In the genomic region with DNA sequence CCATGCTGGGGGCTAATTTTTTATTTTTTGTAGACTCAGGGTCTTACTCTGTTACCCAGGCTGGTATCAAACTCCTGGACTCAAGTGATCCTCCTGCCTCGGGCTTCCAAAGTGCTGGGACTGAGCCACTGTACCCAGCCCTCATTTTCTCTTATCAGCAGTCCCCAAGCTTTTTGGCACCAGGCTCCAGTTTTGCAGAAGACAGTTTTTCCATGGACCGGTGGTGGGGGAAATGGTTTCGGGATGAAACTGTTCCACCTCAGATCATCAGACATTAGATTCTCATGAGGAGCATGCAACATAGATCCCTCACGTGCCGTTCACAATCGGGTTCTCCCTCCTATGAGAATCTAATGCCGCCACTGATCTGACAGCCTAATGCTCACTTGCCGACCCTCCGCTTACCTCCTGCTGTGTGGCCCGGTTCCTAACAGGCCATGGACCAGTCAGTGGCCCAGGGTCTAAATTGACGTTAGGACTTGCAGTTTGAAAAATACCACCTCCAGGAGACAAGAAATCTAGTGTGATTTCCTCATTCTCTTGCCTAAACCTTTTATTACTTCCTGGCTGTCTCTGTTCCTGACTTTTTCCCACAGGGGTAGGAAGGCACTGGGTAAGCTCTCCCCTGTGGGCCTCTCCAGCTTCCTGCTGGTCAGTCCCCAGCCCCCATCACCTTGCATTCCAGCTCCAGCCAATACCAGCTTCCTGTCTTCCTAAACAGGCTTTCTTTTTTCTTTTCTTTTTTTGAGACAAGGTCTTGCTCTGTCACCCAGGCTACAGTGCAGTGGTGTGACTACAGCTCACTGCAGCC, we compare ENCODE assay signal across 1 cellular context.
TF ChIP-seq lines count a peak whose summit lies in the region.

No MANE protein-coding gene starts in this region.

TF ChIP-seq in HepG2, 621 proteins besides CTCF, POLR2A, EP300 and RAD21 (continued from another document and continues in another):
- TF ChIP-seq, protein P1, sequence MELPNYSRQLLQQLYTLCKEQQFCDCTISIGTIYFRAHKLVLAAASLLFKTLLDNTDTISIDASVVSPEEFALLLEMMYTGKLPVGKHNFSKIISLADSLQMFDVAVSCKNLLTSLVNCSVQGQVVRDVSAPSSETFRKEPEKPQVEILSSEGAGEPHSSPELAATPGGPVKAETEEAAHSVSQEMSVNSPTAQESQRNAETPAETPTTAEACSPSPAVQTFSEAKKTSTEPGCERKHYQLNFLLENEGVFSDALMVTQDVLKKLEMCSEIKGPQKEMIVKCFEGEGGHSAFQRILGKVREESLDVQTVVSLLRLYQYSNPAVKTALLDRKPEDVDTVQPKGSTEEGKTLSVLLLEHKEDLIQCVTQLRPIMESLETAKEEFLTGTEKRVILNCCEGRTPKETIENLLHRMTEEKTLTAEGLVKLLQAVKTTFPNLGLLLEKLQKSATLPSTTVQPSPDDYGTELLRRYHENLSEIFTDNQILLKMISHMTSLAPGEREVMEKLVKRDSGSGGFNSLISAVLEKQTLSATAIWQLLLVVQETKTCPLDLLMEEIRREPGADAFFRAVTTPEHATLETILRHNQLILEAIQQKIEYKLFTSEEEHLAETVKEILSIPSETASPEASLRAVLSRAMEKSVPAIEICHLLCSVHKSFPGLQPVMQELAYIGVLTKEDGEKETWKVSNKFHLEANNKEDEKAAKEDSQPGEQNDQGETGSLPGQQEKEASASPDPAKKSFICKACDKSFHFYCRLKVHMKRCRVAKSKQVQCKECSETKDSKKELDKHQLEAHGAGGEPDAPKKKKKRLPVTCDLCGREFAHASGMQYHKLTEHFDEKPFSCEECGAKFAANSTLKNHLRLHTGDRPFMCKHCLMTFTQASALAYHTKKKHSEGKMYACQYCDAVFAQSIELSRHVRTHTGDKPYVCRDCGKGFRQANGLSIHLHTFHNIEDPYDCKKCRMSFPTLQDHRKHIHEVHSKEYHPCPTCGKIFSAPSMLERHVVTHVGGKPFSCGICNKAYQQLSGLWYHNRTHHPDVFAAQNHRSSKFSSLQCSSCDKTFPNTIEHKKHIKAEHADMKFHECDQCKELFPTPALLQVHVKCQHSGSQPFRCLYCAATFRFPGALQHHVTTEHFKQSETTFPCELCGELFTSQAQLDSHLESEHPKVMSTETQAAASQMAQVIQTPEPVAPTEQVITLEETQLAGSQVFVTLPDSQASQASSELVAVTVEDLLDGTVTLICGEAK (IDR thresholded peaks at IDR 0.05), result no peak
- TF ChIP-seq, protein P1 (CRISPR knock-in tag; IDR thresholded peaks at IDR 0.05), result no peak
- TF ChIP-seq ZBTB7A (CRISPR knock-in tag; IDR thresholded peaks at IDR 0.05) (0 out of 2 replicates have a peak, but pooled peaks have one; percentile 43), EEA1 (CRISPR knock-in tag; IDR thresholded peaks at IDR 0.05; ENCODE audit: borderline replicate concordance) (no peak), ZNF44 (CRISPR knock-in tag; IDR thresholded peaks at IDR 0.05) (no peak), ZSCAN31 (CRISPR knock-in tag; IDR thresholded peaks at IDR 0.05; ENCODE audit: low read depth) (peak; percentile 49; the same call in 1 of the 2 replicates), IRX3 (CRISPR knock-in tag; IDR thresholded peaks at IDR 0.05; ENCODE audit: borderline replicate concordance, low read depth) (no peak), ZNF136 (CRISPR knock-in tag; IDR thresholded peaks at IDR 0.05; ENCODE audit: low read depth) (no peak), FOXO1 (CRISPR knock-in tag; IDR thresholded peaks at IDR 0.05) (no peak), SOX5 (CRISPR knock-in tag; IDR thresholded peaks at IDR 0.05; ENCODE audit: borderline replicate concordance) (peak; percentile 51; the same call in 1 of the 2 replicates), ZNF674 (CRISPR knock-in tag; IDR thresholded peaks at IDR 0.05; ENCODE audit: low read depth) (no peak), ZNF879 (CRISPR knock-in tag; IDR thresholded peaks at IDR 0.05) (no peak), RCOR2 (CRISPR knock-in tag; IDR thresholded peaks at IDR 0.05) (no peak; the same call in 1 of the 2 replicates), ZNF83 (CRISPR knock-in tag; IDR thresholded peaks at IDR 0.05; ENCODE audit: borderline replicate concordance) (no peak), ETV5 (CRISPR knock-in tag; IDR thresholded peaks at IDR 0.05; ENCODE audit: borderline replicate concordance) (peak; percentile 95), CHD4 (IDR thresholded peaks at IDR 0.05; ENCODE audit: borderline replicate concordance, low read length) (no peak), BCL6 (CRISPR knock-in tag; IDR thresholded peaks at IDR 0.05) (0 out of 2 replicates have a peak, but pooled peaks have one; percentile 5), MYC (CRISPR knock-in tag; IDR thresholded peaks at IDR 0.05; ENCODE audit: borderline replicate concordance) (no peak; the same call in 1 of the 2 replicates), TP53 (CRISPR knock-in tag; conservative IDR thresholded peaks at IDR 0.05) (no peak), NCOA1 (CRISPR knock-in tag; IDR thresholded peaks at IDR 0.05) (no peak), NFATC3 (CRISPR knock-in tag; IDR thresholded peaks at IDR 0.05) (no peak), ZSCAN21 (CRISPR knock-in tag; IDR thresholded peaks at IDR 0.05; ENCODE audit: borderline replicate concordance) (no peak), CC2D1A (CRISPR knock-in tag; IDR thresholded peaks at IDR 0.05) (no peak)
- TF ChIP-seq, protein P2, sequence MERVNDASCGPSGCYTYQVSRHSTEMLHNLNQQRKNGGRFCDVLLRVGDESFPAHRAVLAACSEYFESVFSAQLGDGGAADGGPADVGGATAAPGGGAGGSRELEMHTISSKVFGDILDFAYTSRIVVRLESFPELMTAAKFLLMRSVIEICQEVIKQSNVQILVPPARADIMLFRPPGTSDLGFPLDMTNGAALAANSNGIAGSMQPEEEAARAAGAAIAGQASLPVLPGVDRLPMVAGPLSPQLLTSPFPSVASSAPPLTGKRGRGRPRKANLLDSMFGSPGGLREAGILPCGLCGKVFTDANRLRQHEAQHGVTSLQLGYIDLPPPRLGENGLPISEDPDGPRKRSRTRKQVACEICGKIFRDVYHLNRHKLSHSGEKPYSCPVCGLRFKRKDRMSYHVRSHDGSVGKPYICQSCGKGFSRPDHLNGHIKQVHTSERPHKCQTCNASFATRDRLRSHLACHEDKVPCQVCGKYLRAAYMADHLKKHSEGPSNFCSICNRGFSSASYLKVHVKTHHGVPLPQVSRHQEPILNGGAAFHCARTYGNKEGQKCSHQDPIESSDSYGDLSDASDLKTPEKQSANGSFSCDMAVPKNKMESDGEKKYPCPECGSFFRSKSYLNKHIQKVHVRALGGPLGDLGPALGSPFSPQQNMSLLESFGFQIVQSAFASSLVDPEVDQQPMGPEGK (CRISPR knock-in tag; IDR thresholded peaks at IDR 0.05), result peak; percentile 72
- TF ChIP-seq, protein P3, sequence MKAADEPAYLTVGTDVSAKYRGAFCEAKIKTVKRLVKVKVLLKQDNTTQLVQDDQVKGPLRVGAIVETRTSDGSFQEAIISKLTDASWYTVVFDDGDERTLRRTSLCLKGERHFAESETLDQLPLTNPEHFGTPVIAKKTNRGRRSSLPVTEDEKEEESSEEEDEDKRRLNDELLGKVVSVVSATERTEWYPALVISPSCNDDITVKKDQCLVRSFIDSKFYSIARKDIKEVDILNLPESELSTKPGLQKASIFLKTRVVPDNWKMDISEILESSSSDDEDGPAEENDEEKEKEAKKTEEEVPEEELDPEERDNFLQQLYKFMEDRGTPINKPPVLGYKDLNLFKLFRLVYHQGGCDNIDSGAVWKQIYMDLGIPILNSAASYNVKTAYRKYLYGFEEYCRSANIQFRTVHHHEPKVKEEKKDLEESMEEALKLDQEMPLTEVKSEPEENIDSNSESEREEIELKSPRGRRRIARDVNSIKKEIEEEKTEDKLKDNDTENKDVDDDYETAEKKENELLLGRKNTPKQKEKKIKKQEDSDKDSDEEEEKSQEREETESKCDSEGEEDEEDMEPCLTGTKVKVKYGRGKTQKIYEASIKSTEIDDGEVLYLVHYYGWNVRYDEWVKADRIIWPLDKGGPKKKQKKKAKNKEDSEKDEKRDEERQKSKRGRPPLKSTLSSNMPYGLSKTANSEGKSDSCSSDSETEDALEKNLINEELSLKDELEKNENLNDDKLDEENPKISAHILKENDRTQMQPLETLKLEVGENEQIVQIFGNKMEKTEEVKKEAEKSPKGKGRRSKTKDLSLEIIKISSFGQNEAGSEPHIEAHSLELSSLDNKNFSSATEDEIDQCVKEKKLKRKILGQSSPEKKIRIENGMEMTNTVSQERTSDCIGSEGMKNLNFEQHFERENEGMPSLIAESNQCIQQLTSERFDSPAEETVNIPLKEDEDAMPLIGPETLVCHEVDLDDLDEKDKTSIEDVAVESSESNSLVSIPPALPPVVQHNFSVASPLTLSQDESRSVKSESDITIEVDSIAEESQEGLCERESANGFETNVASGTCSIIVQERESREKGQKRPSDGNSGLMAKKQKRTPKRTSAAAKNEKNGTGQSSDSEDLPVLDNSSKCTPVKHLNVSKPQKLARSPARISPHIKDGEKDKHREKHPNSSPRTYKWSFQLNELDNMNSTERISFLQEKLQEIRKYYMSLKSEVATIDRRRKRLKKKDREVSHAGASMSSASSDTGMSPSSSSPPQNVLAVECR (CRISPR knock-in tag; IDR thresholded peaks at IDR 0.05; ENCODE audit: borderline replicate concordance), result peak; percentile 26; the same call in 1 of the 2 replicates
- TF ChIP-seq, protein P4, sequence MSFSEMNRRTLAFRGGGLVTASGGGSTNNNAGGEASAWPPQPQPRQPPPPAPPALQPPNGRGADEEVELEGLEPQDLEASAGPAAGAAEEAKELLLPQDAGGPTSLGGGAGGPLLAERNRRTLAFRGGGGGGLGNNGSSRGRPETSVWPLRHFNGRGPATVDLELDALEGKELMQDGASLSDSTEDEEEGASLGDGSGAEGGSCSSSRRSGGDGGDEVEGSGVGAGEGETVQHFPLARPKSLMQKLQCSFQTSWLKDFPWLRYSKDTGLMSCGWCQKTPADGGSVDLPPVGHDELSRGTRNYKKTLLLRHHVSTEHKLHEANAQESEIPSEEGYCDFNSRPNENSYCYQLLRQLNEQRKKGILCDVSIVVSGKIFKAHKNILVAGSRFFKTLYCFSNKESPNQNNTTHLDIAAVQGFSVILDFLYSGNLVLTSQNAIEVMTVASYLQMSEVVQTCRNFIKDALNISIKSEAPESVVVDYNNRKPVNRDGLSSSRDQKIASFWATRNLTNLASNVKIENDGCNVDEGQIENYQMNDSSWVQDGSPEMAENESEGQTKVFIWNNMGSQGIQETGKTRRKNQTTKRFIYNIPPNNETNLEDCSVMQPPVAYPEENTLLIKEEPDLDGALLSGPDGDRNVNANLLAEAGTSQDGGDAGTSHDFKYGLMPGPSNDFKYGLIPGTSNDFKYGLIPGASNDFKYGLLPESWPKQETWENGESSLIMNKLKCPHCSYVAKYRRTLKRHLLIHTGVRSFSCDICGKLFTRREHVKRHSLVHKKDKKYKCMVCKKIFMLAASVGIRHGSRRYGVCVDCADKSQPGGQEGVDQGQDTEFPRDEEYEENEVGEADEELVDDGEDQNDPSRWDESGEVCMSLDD (CRISPR knock-in tag; IDR thresholded peaks at IDR 0.05; ENCODE audit: borderline replicate concordance), result no peak
- TF ChIP-seq, protein P5, sequence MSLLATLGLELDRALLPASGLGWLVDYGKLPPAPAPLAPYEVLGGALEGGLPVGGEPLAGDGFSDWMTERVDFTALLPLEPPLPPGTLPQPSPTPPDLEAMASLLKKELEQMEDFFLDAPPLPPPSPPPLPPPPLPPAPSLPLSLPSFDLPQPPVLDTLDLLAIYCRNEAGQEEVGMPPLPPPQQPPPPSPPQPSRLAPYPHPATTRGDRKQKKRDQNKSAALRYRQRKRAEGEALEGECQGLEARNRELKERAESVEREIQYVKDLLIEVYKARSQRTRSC (CRISPR knock-in tag; IDR thresholded peaks at IDR 0.05; ENCODE audit: low read depth), result no peak
